In genomic region chr12:87866602-87867292, GRCh38 we compare ENCODE assay signal across 8 cellular contexts.
A peak's percentile ranks its signal among the peaks of the same experiment; 100 is the strongest.
DNase-seq lines count a peak whose midpoint lies in the region; ATAC-seq and TF ChIP-seq lines count a peak whose summit lies in the region.

No MANE protein-coding gene starts in this region.

- no peaks in the 10 kb centered on the region for H3K27me3 Mint-ChIP-seq in endothelial cell (ENCODE audit: unreplicated experiment)

- no peaks in the 10 kb centered on the region for H3K36me3 Mint-ChIP-seq in endothelial cell (ENCODE audit: low read depth, unreplicated experiment)

- H3K4me3 Mint-ChIP-seq in endothelial cell (ENCODE audit: unreplicated experiment): no peak overlapping the region

- no peaks in the 10 kb centered on the region for H3K4me1 Mint-ChIP-seq in endothelial cell (ENCODE audit: unreplicated experiment)

- ATAC-seq in GM18867 (IDR thresholded peaks at IDR 0.05; ENCODE audit: unreplicated experiment) (peak; percentile 62), left colon (no peak)

- DNase-seq in AG08396 (ENCODE audit: low spot score) (peak; percentile 4), endothelial cell (ENCODE audit: low spot score) (peak; percentile 14), left colon (no peak), NOMO-1 treated with DMSO at 0.1 percent for 48 hours (lab: John Stamatoyannopoulos, UW; ENCODE audit: unreplicated experiment) (no peak), AG08395 (ENCODE audit: low spot score) (no peak)
- DNase-seq in activated CD4-positive, CD25-positive, alpha-beta regulatory T cell (lab: John Stamatoyannopoulos, UW): no peak

- H3K27ac Mint-ChIP-seq in endothelial cell (ENCODE audit: unreplicated experiment): no peak overlapping the region

- intact Hi-C loops in left colon (cut with DNase I, micrococcal nuclease): no loop called here

- TF ChIP-seq CTCF in LNCAP (IDR thresholded peaks at IDR 0.05) (peak; percentile 51; the same call in 1 of the 2 replicates), endothelial cell (IDR thresholded peaks at IDR 0.05; ENCODE audit: unreplicated experiment) (no peak)

- H3K9me3 Mint-ChIP-seq in endothelial cell (ENCODE audit: unreplicated experiment): no peaks in the 10 kb centered on the region

Comparison
In these comparisons a context has a peak if more than half of its experiments do, and no peak if none do; other contexts are left out.
1. DNase-seq: peak in AG08396 (single experiment) and endothelial cell (single experiment); none in left colon (0 of 2), NOMO-1 treated with DMSO at 0.1 percent for 48 hours (single experiment), activated CD4-positive, CD25-positive, alpha-beta regulatory T cell (0 of 4) and AG08395 (single experiment).